In the genomic region with DNA sequence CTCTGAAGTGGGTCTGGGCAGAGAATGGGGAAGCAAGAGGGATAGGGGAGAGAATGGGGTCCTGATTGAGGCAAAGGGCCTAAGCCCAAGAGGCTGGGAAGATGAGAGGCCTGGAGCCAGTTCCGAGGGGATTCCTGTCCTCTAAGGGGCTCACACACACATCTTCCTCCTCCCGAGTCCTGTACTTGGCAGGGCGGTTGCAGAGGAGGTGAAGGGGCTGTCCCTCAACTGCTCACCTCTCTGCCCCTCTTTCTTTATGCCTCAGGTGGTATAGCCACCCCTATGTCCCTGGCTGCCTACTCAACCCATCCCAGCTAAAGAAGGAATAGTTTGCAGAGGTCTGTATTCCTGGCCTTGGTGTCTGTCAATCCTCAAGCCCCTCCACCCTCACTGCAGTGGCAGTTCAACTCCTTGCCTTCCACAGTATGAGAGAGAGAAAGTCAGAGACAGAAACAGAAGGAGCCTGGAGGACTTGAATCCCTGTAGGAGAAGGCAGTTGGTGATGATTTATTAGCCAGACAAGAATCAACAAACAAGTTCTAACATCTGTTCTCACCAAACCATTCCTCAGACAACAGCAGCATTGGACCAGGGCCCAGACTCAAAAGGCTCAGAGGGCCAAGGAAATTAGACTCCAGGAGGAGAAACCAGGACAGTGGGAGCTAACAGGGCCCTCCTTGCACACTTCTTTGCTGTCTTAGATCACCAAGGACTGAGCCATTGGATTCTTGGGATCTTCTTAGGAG, we compare ENCODE assay signal across 7 cellular contexts. TPM values are rescaled to one million over a fixed set of nuclear protein-coding genes. Genes with fewer than 3 reads are reported as not detected.
A peak's percentile ranks its signal among the peaks of the same experiment; 100 is the strongest.
DNase-seq lines count a peak whose midpoint lies in the region; FAIRE-seq and TF ChIP-seq lines count a peak whose summit lies in the region.
"Had no signal": no experiment of that assay in that cellular context is flagged by ENCODE, and none has a peak within 500 bp of the region (broad histone marks: within the 10 kb centered on the region; RNA-seq: fewer than 3 reads in every experiment).

No MANE protein-coding gene starts in this region.

- DNase-seq in T-helper 1 cell (no peak), endothelial cell of umbilical vein (ENCODE audit: low read depth, low spot score) (peak; percentile 59), smooth muscle cell of the brain vasculature (ENCODE audit: low read depth, low spot score) (peak; percentile 75), posterior vena cava (ENCODE audit: low spot score) (no peak)
- no peak for DNase-seq in activated CD4-positive, CD25-positive, alpha-beta regulatory T cell treated with anti-CD3 and anti-CD28 coated beads, Interleukin-2, amount 50 U/mL, for 72 hours
- DNase-seq: NCI-H1930 had no signal

- no peaks in the 10 kb centered on the region for H3K79me2 ChIP-seq in endothelial cell of umbilical vein (ENCODE audit: control insufficient read depth, insufficient read depth, low read length)

- no peaks in the 10 kb centered on the region for H3K9me3 ChIP-seq in endothelial cell of umbilical vein (replicated peaks; ENCODE audit: control insufficient read depth, insufficient read depth, low read length)

- peaks cover 70% of the 10 kb centered on the region for H3K4me1 Mint-ChIP-seq in T-helper 1 cell treated with Interleukin-12 subunit alpha and Interleukin-12 subunit beta and Interleukin-4 antibody, amounts not matched to agents 30 μg/mL and 1 μg/mL, for 36 hours (ENCODE audit: low read depth)

- peak overlapping the region; percentile 67 for H3K27ac Mint-ChIP-seq in T-helper 1 cell treated with Interleukin-12 subunit alpha and Interleukin-12 subunit beta and Interleukin-4 antibody, amounts not matched to agents 30 μg/mL and 1 μg/mL, for 36 hours

- H4K20me1 ChIP-seq in endothelial cell of umbilical vein (replicated peaks; ENCODE audit: control insufficient read depth, extremely low read depth, insufficient read depth, low read length) = no peaks in the 10 kb centered on the region

- H3K36me3 Mint-ChIP-seq in T-helper 1 cell treated with Interleukin-12 subunit alpha and Interleukin-12 subunit beta and Interleukin-4 antibody, amounts not matched to agents 30 μg/mL and 1 μg/mL, for 36 hours (ENCODE audit: low read depth) = peaks cover 63% of the 10 kb centered on the region

- no peak overlapping the region for H3K27ac ChIP-seq in endothelial cell of umbilical vein (ENCODE audit: insufficient read depth, low read depth, low read length)

- no peak overlapping the region for H3K9ac ChIP-seq in endothelial cell of umbilical vein (replicated peaks; ENCODE audit: extremely low read depth, insufficient read depth, low read length)

- dilution Hi-C loops in endothelial cell of umbilical vein (cut with MboI; ENCODE audit: extremely low pct_ligation_motif_present, low sequenced_read_pairs) = no loop called here

- FAIRE-seq in endothelial cell of umbilical vein (lab: Jason Lieb, UNC) = no peak

- no TSS peak for BruUV-seq in endothelial cell of umbilical vein (replicated peaks; lab: Mats Ljungman, UMichigan)

- H3K4me3 Mint-ChIP-seq in T-helper 1 cell treated with Interleukin-12 subunit alpha and Interleukin-12 subunit beta and Interleukin-4 antibody, amounts not matched to agents 30 μg/mL and 1 μg/mL, for 36 hours = no peak overlapping the region

- H3K4me3 ChIP-seq in endothelial cell of umbilical vein (replicated peaks in 1 of 3; ENCODE audit: insufficient read depth in 1 of 3, low read depth in 1 of 3, low read length in 3 of 3) = no peak overlapping the region

- no peak for TF ChIP-seq CTCF in endothelial cell of umbilical vein (IDR thresholded peaks at IDR 0.05; ENCODE audit: extremely low read depth in 1 of 2, insufficient read depth in 1 of 2, low read depth in 1 of 2, low read length in 2 of 2)

- no peak overlapping the region for H3K4me2 ChIP-seq in endothelial cell of umbilical vein (ENCODE audit: insufficient read depth, low read length)

- H2AFZ ChIP-seq in endothelial cell of umbilical vein (ENCODE audit: low read depth, low read length) = no peak overlapping the region

- CTCF ChIA-PET in endothelial cell of umbilical vein (lab: Charles Lee) = interaction anchor here (0.6 to 2.3 kb wide), 8 partner anchors 8 to 277 kb away, joined by 3 to 15 read pairs (median 7); no protein-coding TSS in a partner anchor

- H3K4me1 ChIP-seq in endothelial cell of umbilical vein (ENCODE audit: control insufficient read depth, extremely low read depth, insufficient read depth, low read length) = peaks cover 10% of the 10 kb centered on the region

- intact Hi-C loops in endothelial cell of umbilical vein (cut with micrococcal nuclease) (no loop called here), posterior vena cava (cut with DNase I) (no loop called here)

- TF ChIP-seq POLR2A in endothelial cell of umbilical vein (IDR thresholded peaks at IDR 0.05; ENCODE audit: low read depth, low read length) = no peak

- no peaks in the 10 kb centered on the region for H3K9me3 Mint-ChIP-seq in T-helper 1 cell treated with Interleukin-12 subunit alpha and Interleukin-12 subunit beta and Interleukin-4 antibody, amounts not matched to agents 30 μg/mL and 1 μg/mL, for 36 hours

- POLR2A ChIA-PET in endothelial cell of umbilical vein (lab: Charles Lee) = no interaction called here

- no peaks in the 10 kb centered on the region for H3K27me3 ChIP-seq in endothelial cell of umbilical vein (ENCODE audit: control insufficient read depth in 2 of 2, insufficient read depth in 2 of 2, low read length in 2 of 2)

- peaks cover 0 to 9% of the 10 kb centered on the region in 2 experiments for H3K36me3 ChIP-seq in endothelial cell of umbilical vein (ENCODE audit: control insufficient read depth in 2 of 2, extremely low read depth in 1 of 2, insufficient read depth in 2 of 2, low read length in 2 of 2)

- no peaks in the 10 kb centered on the region for H3K27me3 Mint-ChIP-seq in T-helper 1 cell treated with Interleukin-12 subunit alpha and Interleukin-12 subunit beta and Interleukin-4 antibody, amounts not matched to agents 30 μg/mL and 1 μg/mL, for 36 hours (ENCODE audit: low read depth)

- no peaks in the 10 kb centered on the region for H3K9me1 ChIP-seq in endothelial cell of umbilical vein (replicated peaks; ENCODE audit: control insufficient read depth, extremely low read depth, insufficient read depth, low read length)

TF ChIP-seq in endothelial cell of umbilical vein, 7 proteins besides CTCF, POLR2A, EP300 and RAD21 (continues in another document):
- TF ChIP-seq MYC (IDR thresholded peaks at IDR 0.05; ENCODE audit: low read depth, low read length) = no peak

RNA-seq across cellular contexts. Expression of a gene that starts 10.7 kb away (rescaled TPM):
- total RNA-seq in endothelial cell of umbilical vein (1.1 and 1.8 TPM in 2 replicates), posterior vena cava (1 to 10 TPM; 3.2 to 3.4 TPM)
- 0.41 and 0.92 TPM in 2 replicates for polyA plus RNA-seq in endothelial cell of umbilical vein
- polyA plus RNA-seq in endothelial cell of umbilical vein (2011; cell fraction: cytosol; rRNA removed) = 0.49 and 0.53 TPM in 2 replicates
- polyA plus RNA-seq in endothelial cell of umbilical vein (2011; cell fraction: nucleus; rRNA removed) = 0.53 and 0.56 TPM in 2 replicates
- polyA plus RNA-seq in endothelial cell of umbilical vein (2012) = 1.5 and 1.7 TPM in 2 replicates
- 0.23 TPM in 1 of 2 replicates, not detected in the other for polyA minus RNA-seq in endothelial cell of umbilical vein
- 1.7 TPM for polyA minus RNA-seq in endothelial cell of umbilical vein (2011; cell fraction: cytosol; rRNA and poly(A)+ RNA removed)
- polyA minus RNA-seq in endothelial cell of umbilical vein (2011; cell fraction: nucleus; rRNA and poly(A)+ RNA removed) = 0.63 TPM in 1 of 2 replicates, not detected in the other

RNA-seq across cellular contexts. Expression of a gene that starts 38.6 kb away (rescaled TPM):
- total RNA-seq in endothelial cell of umbilical vein = 65.1 and 71.5 TPM in 2 replicates
- polyA plus RNA-seq in endothelial cell of umbilical vein = 76.9 and 77.4 TPM in 2 replicates
- polyA plus RNA-seq in endothelial cell of umbilical vein (2011; cell fraction: cytosol; rRNA removed) = 85.2 and 95.3 TPM in 2 replicates
- 64.9 and 66.7 TPM in 2 replicates for polyA plus RNA-seq in endothelial cell of umbilical vein (2011; cell fraction: nucleus; rRNA removed)
- 42.1 and 57.4 TPM in 2 replicates for polyA plus RNA-seq in endothelial cell of umbilical vein (2012)
- polyA minus RNA-seq in endothelial cell of umbilical vein = 74.1 and 74.8 TPM in 2 replicates
- 87.5 TPM for polyA minus RNA-seq in endothelial cell of umbilical vein (2011; cell fraction: cytosol; rRNA and poly(A)+ RNA removed)
- polyA minus RNA-seq in endothelial cell of umbilical vein (2011; cell fraction: nucleus; rRNA and poly(A)+ RNA removed) = 30.6 and 54.1 TPM in 2 replicates
- 10 to 100 TPM; 44.3 to 48.6 TPM for total RNA-seq in posterior vena cava

RNA-seq across cellular contexts. Expression of a gene that starts 53.0 kb away (rescaled TPM):
- total RNA-seq in endothelial cell of umbilical vein (not detected in 2 replicates), posterior vena cava (under 1 TPM; 0.19 to 0.23 TPM)
- not detected in 2 replicates for polyA plus RNA-seq in endothelial cell of umbilical vein
- not detected in 2 replicates for polyA plus RNA-seq in endothelial cell of umbilical vein (2011; cell fraction: cytosol; rRNA removed)
- not detected in 2 replicates for polyA plus RNA-seq in endothelial cell of umbilical vein (2011; cell fraction: nucleus; rRNA removed)
- not detected in 2 replicates for polyA plus RNA-seq in endothelial cell of umbilical vein (2012)
- not detected in 2 replicates for polyA minus RNA-seq in endothelial cell of umbilical vein
- not detected for polyA minus RNA-seq in endothelial cell of umbilical vein (2011; cell fraction: cytosol; rRNA and poly(A)+ RNA removed)
- polyA minus RNA-seq in endothelial cell of umbilical vein (2011; cell fraction: nucleus; rRNA and poly(A)+ RNA removed) = not detected in 2 replicates

RNA-seq across cellular contexts. Expression of a gene that starts 54.5 kb away (rescaled TPM):
- total RNA-seq in endothelial cell of umbilical vein (279 and 298 TPM in 2 replicates), posterior vena cava (100 to 1,000 TPM; 101 to 126 TPM)
- polyA plus RNA-seq in endothelial cell of umbilical vein = 94.7 and 95.1 TPM in 2 replicates
- polyA plus RNA-seq in endothelial cell of umbilical vein (2011; cell fraction: cytosol; rRNA removed) = 139 and 148 TPM in 2 replicates
- 93.2 and 108 TPM in 2 replicates for polyA plus RNA-seq in endothelial cell of umbilical vein (2011; cell fraction: nucleus; rRNA removed)
- 140 and 207 TPM in 2 replicates for polyA plus RNA-seq in endothelial cell of umbilical vein (2012)
- 104 and 113 TPM in 2 replicates for polyA minus RNA-seq in endothelial cell of umbilical vein
- 188 TPM for polyA minus RNA-seq in endothelial cell of umbilical vein (2011; cell fraction: cytosol; rRNA and poly(A)+ RNA removed)
- 25.0 and 26.9 TPM in 2 replicates for polyA minus RNA-seq in endothelial cell of umbilical vein (2011; cell fraction: nucleus; rRNA and poly(A)+ RNA removed)

RNA-seq across cellular contexts. Expression of a gene that starts 54.7 kb away (rescaled TPM):
- total RNA-seq in endothelial cell of umbilical vein (not detected in 2 replicates), posterior vena cava (1 to 10 TPM; 3.5 to 3.9 TPM)
- polyA plus RNA-seq in endothelial cell of umbilical vein = 0.07 TPM in 1 of 2 replicates, not detected in the other
- 0.03 TPM in 1 of 2 replicates, not detected in the other for polyA plus RNA-seq in endothelial cell of umbilical vein (2011; cell fraction: cytosol; rRNA removed)
- polyA plus RNA-seq in endothelial cell of umbilical vein (2011; cell fraction: nucleus; rRNA removed) = 0.07 and 0.11 TPM in 2 replicates
- not detected in 2 replicates for polyA plus RNA-seq in endothelial cell of umbilical vein (2012)
- polyA minus RNA-seq in endothelial cell of umbilical vein = 0.34 TPM in 1 of 2 replicates, not detected in the other
- not detected for polyA minus RNA-seq in endothelial cell of umbilical vein (2011; cell fraction: cytosol; rRNA and poly(A)+ RNA removed)
- polyA minus RNA-seq in endothelial cell of umbilical vein (2011; cell fraction: nucleus; rRNA and poly(A)+ RNA removed) = not detected in 2 replicates

Comparison
In these comparisons a context has a peak if more than half of its experiments do, and no peak if none do; other contexts are left out.
1. DNase-seq: peak in endothelial cell of umbilical vein (single experiment) and smooth muscle cell of the brain vasculature (single experiment); none in T-helper 1 cell (0 of 5), activated CD4-positive, CD25-positive, alpha-beta regulatory T cell treated with anti-CD3 and anti-CD28 coated beads, Interleukin-2, amount 50 U/mL, for 72 hours (single experiment) and posterior vena cava (single experiment).